In genomic region chr1:230084408-230085177, GRCh38 we compare ENCODE assay signal across 10 cellular contexts. TPM values are rescaled to one million over a fixed set of nuclear protein-coding genes. Genes with fewer than 3 reads are reported as not detected.
DNase-seq lines count a peak whose midpoint lies in the region; ATAC-seq and TF ChIP-seq lines count a peak whose summit lies in the region.
"Had no signal": no experiment of that assay in that cellular context is flagged by ENCODE, and none has a peak within 500 bp of the region (broad histone marks: within the 10 kb centered on the region; RNA-seq: fewer than 3 reads in every experiment).

No MANE protein-coding gene starts in this region.

- H3K27ac ChIP-seq in esophagus squamous epithelium = peak overlapping the region; percentile 72 to 89 (median 80)
- H3K27ac ChIP-seq: HL-60 had no signal

- peaks cover 29% of the 10 kb centered on the region for H3K4me1 Mint-ChIP-seq in Caco-2 (ENCODE audit: low read depth, unreplicated experiment)
- peaks cover 61% of the 10 kb centered on the region for H3K4me1 Mint-ChIP-seq in activated CD4-positive, alpha-beta memory T cell treated with anti-CD3 and anti-CD28 coated beads for 36 hours (ENCODE audit: low read depth)

- peak overlapping the region; percentile 62 for H3K27ac Mint-ChIP-seq in Caco-2 (ENCODE audit: unreplicated experiment)
- peak overlapping the region; percentile 78 for H3K27ac Mint-ChIP-seq in activated CD4-positive, alpha-beta memory T cell treated with anti-CD3 and anti-CD28 coated beads for 36 hours

- H3K9me3 ChIP-seq in Caco-2 = no peaks in the 10 kb centered on the region
- H3K9me3 ChIP-seq in esophagus squamous epithelium = no peaks in the 10 kb centered on the region

- 21 to 30% methylated on average over 8 to 9 of the region's 9 CpGs for WGBS in esophagus squamous epithelium, 2 donors

- H3K4me3 ChIP-seq in Caco-2 (ENCODE audit: low read depth, low read length) (no peak overlapping the region), esophagus squamous epithelium (peak overlapping the region in 1 of 4 donors; percentile 12), retinal pigment epithelial cell (ENCODE audit: low read length) (no peak overlapping the region)
- H3K4me3 ChIP-seq in Jurkat, Clone E6-1 (ENCODE audit: low read length) = peak overlapping the region; percentile 17

- no peak for TF ChIP-seq POLR2A in esophagus squamous epithelium (IDR thresholded peaks at IDR 0.05)

- POLR2A ChIA-PET in Caco-2 (lab: Charles Lee) = no interaction called here
- POLR2A ChIA-PET in activated CD4-positive, alpha-beta memory T cell treated with anti-CD3 and anti-CD28 coated beads for 36 hours (lab: Charles Lee) = interaction anchor here (1.0 to 3.3 kb wide), 5 partner anchors 8 to 25 kb away, joined by 3 to 27 read pairs (median 5); partner anchors contain the start of gene GALNT2

- BruUV-seq in Caco-2 (replicated peaks; lab: Mats Ljungman, UMichigan) = no TSS peak

- H3K36me3 Mint-ChIP-seq in Caco-2 (ENCODE audit: insufficient read depth, unreplicated experiment) = peaks cover 7% of the 10 kb centered on the region
- peaks cover 21% of the 10 kb centered on the region for H3K36me3 Mint-ChIP-seq in activated CD4-positive, alpha-beta memory T cell treated with anti-CD3 and anti-CD28 coated beads for 36 hours

- CTCF ChIA-PET in Caco-2 (lab: Charles Lee) = interaction anchor here (0.5 to 1.4 kb wide), 2 partner anchors 36 to 310 kb away, joined by 4 read pairs; no protein-coding TSS in a partner anchor
- CTCF ChIA-PET in activated CD4-positive, alpha-beta memory T cell treated with anti-CD3 and anti-CD28 coated beads for 36 hours (lab: Charles Lee) = interaction anchor here (1.3 to 1.9 kb wide), 4 partner anchors 9 to 83 kb away, joined by 4 to 9 read pairs (median 5); no protein-coding TSS in a partner anchor

- no peaks in the 10 kb centered on the region for H3K27me3 Mint-ChIP-seq in Caco-2 (ENCODE audit: insufficient read depth, unreplicated experiment)
- peaks cover 1% of the 10 kb centered on the region for H3K27me3 Mint-ChIP-seq in activated CD4-positive, alpha-beta memory T cell treated with anti-CD3 and anti-CD28 coated beads for 36 hours

- H3K4me1 ChIP-seq in Caco-2 (peaks cover 26% of the 10 kb centered on the region), esophagus squamous epithelium (peaks cover 42 to 84% (median 46%) of the 10 kb centered on the region in 3 donors)

- no peak for TF ChIP-seq CTCF in Caco-2 (IDR thresholded peaks at IDR 0.05; ENCODE audit: insufficient read depth in 1 of 2, low read depth in 1 of 2, low read length in 1 of 2, severe bottlenecking in 1 of 2, unreplicated experiment in 1 of 2)
- TF ChIP-seq CTCF in esophagus squamous epithelium (IDR thresholded peaks at IDR 0.05) = no peak
- TF ChIP-seq CTCF in retinal pigment epithelial cell (conservative IDR thresholded peaks at IDR 0.05; ENCODE audit: low read depth, low read length) = peak; percentile 5

- H3K27me3 ChIP-seq in Caco-2 (replicated peaks; ENCODE audit: control insufficient read depth, insufficient read depth, low read length) (no peaks in the 10 kb centered on the region), esophagus squamous epithelium (no peaks in the 10 kb centered on the region)

- intact Hi-C loops in Caco-2 (cut with micrococcal nuclease; ENCODE audit: unreplicated experiment) = no loop called here
- intact Hi-C loops in activated CD4-positive, alpha-beta memory T cell treated with anti-CD3 and anti-CD28 coated beads for 36 hours (cut with micrococcal nuclease) = loop anchor here (1.0 kb wide), 4 partner anchors 8 to 26 kb away; no protein-coding TSS in a partner anchor
- intact Hi-C loops in esophagus squamous epithelium (cut with DNase I) = no loop called here

- no peak overlapping the region for H3K4me3 Mint-ChIP-seq in Caco-2 (ENCODE audit: unreplicated experiment)
- H3K4me3 Mint-ChIP-seq in activated CD4-positive, alpha-beta memory T cell treated with anti-CD3 and anti-CD28 coated beads for 36 hours = peak overlapping the region; percentile 33
- H3K4me3 Mint-ChIP-seq: nephron had no signal

- H3K36me3 ChIP-seq in Caco-2 (ENCODE audit: control insufficient read depth, insufficient read depth, low read length) (no peaks in the 10 kb centered on the region), esophagus squamous epithelium (peaks cover 0 to 17% (median 0%) of the 10 kb centered on the region in 3 donors)

- ATAC-seq in GM18867 (IDR thresholded peaks at IDR 0.05; ENCODE audit: unreplicated experiment) (no peak), GM18517 (IDR thresholded peaks at IDR 0.05; ENCODE audit: unreplicated experiment) (no peak)

- H3K9me3 Mint-ChIP-seq in Caco-2 (ENCODE audit: unreplicated experiment) = no peaks in the 10 kb centered on the region
- peaks cover 13% of the 10 kb centered on the region for H3K9me3 Mint-ChIP-seq in activated CD4-positive, alpha-beta memory T cell treated with anti-CD3 and anti-CD28 coated beads for 36 hours

- DNase-seq in Caco-2 (no peak), esophagus squamous epithelium (lab: John Stamatoyannopoulos, UW) (no peak), retinal pigment epithelial cell (ENCODE audit: low read depth) (peak; percentile 100), retina (no peak)
- DNase-seq in Jurkat, Clone E6-1 (ENCODE audit: low read depth, low spot score) = no peak
- peak; percentile 90 for DNase-seq in activated CD4-positive, alpha-beta memory T cell treated with anti-CD3 and anti-CD28 coated beads for 36 hours

RNA-seq across cellular contexts. Expression of gene GALNT2, which starts 17.6 kb away (rescaled TPM):
- total RNA-seq in Caco-2 (2022) (54.3 and 62.2 TPM in 2 replicates), esophagus squamous epithelium (10 to 100 TPM; 25.8 to 36.2 (median 31.0) TPM)
- 60.8 TPM for polyA plus RNA-seq in Jurkat, Clone E6-1 (2012; ENCODE audit: insufficient read depth, insufficient read length)
- 10 to 100 TPM; 49.5 to 51.0 TPM for total RNA-seq in activated CD4-positive, alpha-beta memory T cell treated with anti-CD3 and anti-CD28 coated beads for 36 hours

Comparison
In these comparisons a context has a peak if more than half of its experiments do, and no peak if none do; other contexts are left out.
1. DNase-seq: peak in activated CD4-positive, alpha-beta memory T cell treated with anti-CD3 and anti-CD28 coated beads for 36 hours (single experiment) and retinal pigment epithelial cell (single experiment); none in Caco-2 (0 of 2), Jurkat, Clone E6-1 (single experiment), esophagus squamous epithelium (single experiment) and retina (single experiment).